Comparison of ENCODE assay signal across 28 cellular contexts in genomic region chr7:156543699-156544098, GRCh38.
"Had no signal": no experiment of that assay in that cellular context is flagged by ENCODE, and none has a peak within 500 bp of the region (broad histone marks: within the 10 kb centered on the region; RNA-seq: fewer than 3 reads in every experiment).

No MANE protein-coding gene starts in this region.

- H3K36me3 ChIP-seq: neural progenitor cell, ovary, right lobe of liver, sigmoid colon, stomach, thoracic aorta, thyroid gland, upper lobe of right lung, uterus had no signal

- H3K79me2 ChIP-seq: parathyroid adenoma had no signal

- H3K4me1 Mint-ChIP-seq: natural killer cell; nephron; stimulated activated naive B cell treated with anti-CD40 and anti-IgM and Interleukin-4, amounts not matched to agents 10 μg/mL and 1 μg/mL and 100 μg/mL, for 72 hours had no signal

- H3K4me3 ChIP-seq: neural progenitor cell, ovary, psoas muscle, right lobe of liver, sigmoid colon, stomach, thoracic aorta, thyroid gland, tibial nerve, upper lobe of right lung, uterus had no signal

- H3K9me3 Mint-ChIP-seq: type B pancreatic cell had no signal

- H3K9me3 ChIP-seq: ovary, psoas muscle, right lobe of liver, sigmoid colon, stomach, thoracic aorta, thyroid gland, upper lobe of right lung, uterus had no signal

- H3K27ac Mint-ChIP-seq: natural killer cell; nephron; neural progenitor cell; progenitor cell of endocrine pancreas; stimulated activated effector memory CD8-positive, alpha-beta T cell treated with anti-CD3 and anti-CD28 coated beads, Interleukin-12 subunit alpha, Interleukin-12 subunit beta, amount 100 ng/mL, for 72 hours; stimulated activated naive B cell treated with anti-CD40 and anti-IgM and Interleukin-4, amounts not matched to agents 10 μg/mL and 1 μg/mL and 100 μg/mL, for 72 hours; stimulated activated naive CD8-positive, alpha-beta T cell treated with anti-CD3 and anti-CD28 coated beads, Interleukin-15, Interleukin-2, amounts not matched to agents 100 ng/mL and 50 ng/mL, for 24 hours; type B pancreatic cell had no signal

- H3K4me2 ChIP-seq: neural progenitor cell had no signal

- H2AFZ ChIP-seq: neural progenitor cell, parathyroid adenoma had no signal

- H3K4me3 Mint-ChIP-seq: natural killer cell; nephron; neural progenitor cell; stimulated activated effector memory CD8-positive, alpha-beta T cell treated with anti-CD3 and anti-CD28 coated beads, Interleukin-12 subunit alpha, Interleukin-12 subunit beta, amount 100 ng/mL, for 72 hours; stimulated activated naive B cell treated with anti-CD40 and anti-IgM and Interleukin-4, amounts not matched to agents 10 μg/mL and 1 μg/mL and 100 μg/mL, for 72 hours; stimulated activated naive CD8-positive, alpha-beta T cell treated with anti-CD3 and anti-CD28 coated beads, Interleukin-15, Interleukin-2, amounts not matched to agents 100 ng/mL and 50 ng/mL, for 24 hours; type B pancreatic cell had no signal

- H3K36me3 Mint-ChIP-seq: natural killer cell; stimulated activated effector memory CD8-positive, alpha-beta T cell treated with anti-CD3 and anti-CD28 coated beads, Interleukin-12 subunit alpha, Interleukin-12 subunit beta, amount 100 ng/mL, for 72 hours; type B pancreatic cell had no signal

- FAIRE-seq: small intestine had no signal

- H3K4me1 ChIP-seq: parathyroid adenoma, psoas muscle, sigmoid colon, thyroid gland, tibial nerve, upper lobe of right lung, uterus had no signal

- H3K9ac ChIP-seq: neural progenitor cell, parathyroid adenoma had no signal

- DNase-seq: natural killer cell; occipital lobe; ovary; posterior cingulate gyrus; psoas muscle; right cardiac atrium; right lobe of liver; sigmoid colon; small intestine; stimulated activated CD4-positive, alpha-beta T cell treated with anti-CD3 and anti-CD28 coated beads, Interleukin-15, amount 100 ng/mL, for 24 hours; stimulated activated CD4-positive, alpha-beta T cell treated with anti-CD3 and anti-CD28 coated beads, Interleukin-2, amount 100 ng/mL, for 24 hours; stimulated activated CD4-positive, alpha-beta T cell treated with anti-CD3 and anti-CD28 coated beads, Interleukin-2, amount 100 ng/mL, for 48 hours; stimulated activated CD4-positive, alpha-beta T cell treated with anti-CD3 and anti-CD28 coated beads, Interleukin-4, amount 100 ng/mL, for 24 hours; stimulated activated naive B cell treated with anti-CD40 and anti-IgM and Interleukin-4, amounts not matched to agents 10 μg/mL and 1 μg/mL and 100 μg/mL, for 72 hours; stimulated activated naive CD4-positive, alpha-beta T cell treated with Interleukin-2 at 50 U/mL for 16 hours; stomach; thyroid gland; upper lobe of right lung; uterus had no signal

- H3K27ac ChIP-seq: neural progenitor cell, ovary, parathyroid adenoma, psoas muscle, right lobe of liver, sigmoid colon, stomach, thoracic aorta, thyroid gland, tibial nerve, upper lobe of right lung, uterus had no signal

- ATAC-seq: natural killer cell; psoas muscle; right cardiac atrium; stimulated activated effector memory CD8-positive, alpha-beta T cell treated with anti-CD3 and anti-CD28 coated beads, Interleukin-12 subunit alpha, Interleukin-12 subunit beta, amount 100 ng/mL, for 72 hours; stimulated activated naive B cell treated with anti-CD40 and anti-IgM and Interleukin-4, amounts not matched to agents 10 μg/mL and 1 μg/mL and 100 μg/mL, for 72 hours; upper lobe of right lung had no signal

- H3K27me3 ChIP-seq: neural progenitor cell, ovary, right lobe of liver, sigmoid colon, stomach, thyroid gland, tibial nerve, upper lobe of right lung, uterus had no signal
